Comparison of ENCODE assay signal across 1 cellular context in the genomic region with DNA sequence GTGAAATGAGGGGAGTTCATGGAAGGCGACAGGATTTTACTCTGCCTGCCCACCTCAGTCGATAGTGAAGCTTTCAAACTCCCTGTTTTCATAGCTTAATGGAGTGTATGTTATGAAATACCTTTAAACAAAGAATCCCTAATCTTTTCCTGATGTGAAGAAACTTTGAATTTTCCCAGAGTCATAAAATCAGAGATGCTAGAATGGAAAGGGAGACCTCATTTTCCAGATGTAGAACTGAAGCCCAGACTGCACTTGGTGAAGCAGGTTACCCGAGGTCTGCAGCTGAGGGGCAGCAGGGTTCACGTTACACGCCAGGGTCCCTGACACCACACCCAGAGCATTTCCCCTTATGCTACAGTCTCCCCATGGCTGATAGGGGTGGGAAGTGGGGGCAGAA.
TF ChIP-seq lines count a peak whose summit lies in the region.

No MANE protein-coding gene starts in this region.

TF ChIP-seq in K562, 482 proteins besides CTCF, POLR2A, EP300 and RAD21:
- TF ChIP-seq ELF2 (CRISPR knock-in tag; IDR thresholded peaks at IDR 0.05) (no peak), TARDBP (IDR thresholded peaks at IDR 0.05) (no peak), ZNF778 (CRISPR knock-in tag; IDR thresholded peaks at IDR 0.05) (no peak), PYGO2 (tag; IDR thresholded peaks at IDR 0.05) (no peak), SMAD4 (CRISPR knock-in tag; conservative IDR thresholded peaks at IDR 0.05) (no peak), CCAR2 (IDR thresholded peaks at IDR 0.05; ENCODE audit: low read depth, low read length) (no peak), MTF1 (CRISPR knock-in tag; IDR thresholded peaks at IDR 0.05; ENCODE audit: borderline replicate concordance) (no peak), ZNF121 (CRISPR knock-in tag; conservative IDR thresholded peaks at IDR 0.05) (no peak), ZNF197 (CRISPR knock-in tag; IDR thresholded peaks at IDR 0.05; ENCODE audit: low read depth) (no peak), CTBP1 (IDR thresholded peaks at IDR 0.05; ENCODE audit: borderline replicate concordance) (no peak), ATF1 (CRISPR knock-in tag; IDR thresholded peaks at IDR 0.05) (no peak), ATF1 (tag; IDR thresholded peaks at IDR 0.05) (no peak), HMG20A (CRISPR knock-in tag; conservative IDR thresholded peaks at IDR 0.05) (no peak), TRIM28 (IDR thresholded peaks at IDR 0.05) (no peak), MEF2A (IDR thresholded peaks at IDR 0.05; ENCODE audit: control insufficient read depth, low read depth, low read length) (no peak), SMARCA4 (IDR thresholded peaks at IDR 0.05) (no peak), RERE (CRISPR knock-in tag; IDR thresholded peaks at IDR 0.05; ENCODE audit: borderline replicate concordance) (no peak)
- TF ChIP-seq, protein P1, sequence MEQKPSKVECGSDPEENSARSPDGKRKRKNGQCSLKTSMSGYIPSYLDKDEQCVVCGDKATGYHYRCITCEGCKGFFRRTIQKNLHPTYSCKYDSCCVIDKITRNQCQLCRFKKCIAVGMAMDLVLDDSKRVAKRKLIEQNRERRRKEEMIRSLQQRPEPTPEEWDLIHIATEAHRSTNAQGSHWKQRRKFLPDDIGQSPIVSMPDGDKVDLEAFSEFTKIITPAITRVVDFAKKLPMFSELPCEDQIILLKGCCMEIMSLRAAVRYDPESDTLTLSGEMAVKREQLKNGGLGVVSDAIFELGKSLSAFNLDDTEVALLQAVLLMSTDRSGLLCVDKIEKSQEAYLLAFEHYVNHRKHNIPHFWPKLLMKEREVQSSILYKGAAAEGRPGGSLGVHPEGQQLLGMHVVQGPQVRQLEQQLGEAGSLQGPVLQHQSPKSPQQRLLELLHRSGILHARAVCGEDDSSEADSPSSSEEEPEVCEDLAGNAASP (IDR thresholded peaks at IDR 0.05) = no peak
